In genomic region chr15:90685688-90686434, GRCh38 we compare ENCODE assay signal across 10 cellular contexts. TPM values are rescaled to one million over a fixed set of nuclear protein-coding genes. Genes with fewer than 3 reads are reported as not detected.
DNase-seq lines count a peak whose midpoint lies in the region; ATAC-seq and TF ChIP-seq lines count a peak whose summit lies in the region.
"Had no signal": no experiment of that assay in that cellular context is flagged by ENCODE, and none has a peak within 500 bp of the region (broad histone marks: within the 10 kb centered on the region; RNA-seq: fewer than 3 reads in every experiment).

No MANE protein-coding gene starts in this region.

- DNase-seq in activated T-helper 1 cell treated with anti-CD3 and anti-CD28 coated beads, Interleukin-12 subunit alpha, Interleukin-12 subunit beta, Interleukin-2, Interleukin-4 antibody, amounts not matched to agents 30 ng/mL and 10 ng/mL and 1 ng/mL, durations not matched to agents 14 hours and 24 hours and 36 hours (ENCODE audit: low spot score): no peak
- DNase-seq in endothelial cell (ENCODE audit: low spot score) (no peak), psoas muscle (no peak), osteocyte (ENCODE audit: extremely low spot score, unreplicated experiment) (no peak)
- DNase-seq in stimulated activated CD4-positive, alpha-beta T cell treated with anti-CD3 and anti-CD28 coated beads, Interleukin-1b, Interleukin-23, amount 100 ng/mL, for 48 hours: no peak
- DNase-seq: right cardiac atrium, upper lobe of left lung had no signal

- H3K9me3 ChIP-seq in psoas muscle: peaks cover 4% of the 10 kb centered on the region
- H3K9me3 ChIP-seq: upper lobe of left lung had no signal

- intact Hi-C loops in activated T-helper 1 cell treated with anti-CD3 and anti-CD28 coated beads, Interleukin-12 subunit alpha, Interleukin-12 subunit beta, Interleukin-2, Interleukin-4 antibody, amounts not matched to agents 30 ng/mL and 10 ng/mL and 1 ng/mL, durations not matched to agents 14 hours and 24 hours and 36 hours (cut with micrococcal nuclease): loop anchor here (1.0 to 5.0 kb wide), 3 partner anchors 8 to 274 kb away; no protein-coding TSS in a partner anchor
- intact Hi-C loops in psoas muscle (cut with DNase I): no loop called here

- H3K9me3 Mint-ChIP-seq in activated T-helper 1 cell treated with anti-CD3 and anti-CD28 coated beads, Interleukin-12 subunit alpha, Interleukin-12 subunit beta, Interleukin-2, Interleukin-4 antibody, amounts not matched to agents 30 ng/mL and 10 ng/mL and 1 ng/mL, durations not matched to agents 14 hours and 24 hours and 36 hours: no peaks in the 10 kb centered on the region
- H3K9me3 Mint-ChIP-seq in endothelial cell (ENCODE audit: unreplicated experiment) (no peaks in the 10 kb centered on the region), osteocyte (ENCODE audit: unreplicated experiment) (no peaks in the 10 kb centered on the region)

- H3K27ac Mint-ChIP-seq in activated T-helper 1 cell treated with anti-CD3 and anti-CD28 coated beads, Interleukin-12 subunit alpha, Interleukin-12 subunit beta, Interleukin-2, Interleukin-4 antibody, amounts not matched to agents 30 ng/mL and 10 ng/mL and 1 ng/mL, durations not matched to agents 14 hours and 24 hours and 36 hours: peak overlapping the region; percentile 99
- H3K27ac Mint-ChIP-seq in endothelial cell (ENCODE audit: unreplicated experiment) (no peak overlapping the region), osteocyte (ENCODE audit: unreplicated experiment) (no peak overlapping the region)

- peaks cover 51% of the 10 kb centered on the region for H3K4me1 Mint-ChIP-seq in activated T-helper 1 cell treated with anti-CD3 and anti-CD28 coated beads, Interleukin-12 subunit alpha, Interleukin-12 subunit beta, Interleukin-2, Interleukin-4 antibody, amounts not matched to agents 30 ng/mL and 10 ng/mL and 1 ng/mL, durations not matched to agents 14 hours and 24 hours and 36 hours (ENCODE audit: low read depth)
- H3K4me1 Mint-ChIP-seq in endothelial cell (ENCODE audit: unreplicated experiment) (no peaks in the 10 kb centered on the region), osteocyte (ENCODE audit: unreplicated experiment) (peaks cover 13% of the 10 kb centered on the region)

- WGBS in psoas muscle, 3 donors: 84 to 90% (median 86%) methylated on average over 10 of the region's 10 CpGs

- H3K4me3 ChIP-seq in psoas muscle: no peak overlapping the region
- H3K4me3 ChIP-seq: upper lobe of left lung had no signal

- ATAC-seq in GM18499 (IDR thresholded peaks at IDR 0.05; ENCODE audit: insufficient read depth, unreplicated experiment) (peak; percentile 28), GM21447 (IDR thresholded peaks at IDR 0.05; ENCODE audit: unreplicated experiment) (peak; percentile 20), HG03520 (IDR thresholded peaks at IDR 0.05; ENCODE audit: unreplicated experiment) (peak; percentile 18), psoas muscle (no peak)
- ATAC-seq: right cardiac atrium had no signal

- H3K36me3 ChIP-seq in psoas muscle (ENCODE audit: insufficient read depth in 1 of 2, low read depth in 1 of 2): no peaks in the 10 kb centered on the region
- H3K36me3 ChIP-seq: upper lobe of left lung had no signal

- no peak overlapping the region for H3K27ac ChIP-seq in psoas muscle
- H3K27ac ChIP-seq: upper lobe of left lung had no signal

- H3K27me3 Mint-ChIP-seq in activated T-helper 1 cell treated with anti-CD3 and anti-CD28 coated beads, Interleukin-12 subunit alpha, Interleukin-12 subunit beta, Interleukin-2, Interleukin-4 antibody, amounts not matched to agents 30 ng/mL and 10 ng/mL and 1 ng/mL, durations not matched to agents 14 hours and 24 hours and 36 hours (ENCODE audit: insufficient read depth): no peaks in the 10 kb centered on the region
- H3K27me3 Mint-ChIP-seq in endothelial cell (ENCODE audit: unreplicated experiment): peaks cover 3% of the 10 kb centered on the region
- H3K27me3 Mint-ChIP-seq in osteocyte (ENCODE audit: unreplicated experiment): no peaks in the 10 kb centered on the region

- TF ChIP-seq CTCF in endothelial cell (IDR thresholded peaks at IDR 0.05; ENCODE audit: unreplicated experiment) (no peak), psoas muscle (IDR thresholded peaks at IDR 0.05) (no peak), osteocyte (IDR thresholded peaks at IDR 0.05) (no peak)

- peaks cover 1% of the 10 kb centered on the region for H3K36me3 Mint-ChIP-seq in activated T-helper 1 cell treated with anti-CD3 and anti-CD28 coated beads, Interleukin-12 subunit alpha, Interleukin-12 subunit beta, Interleukin-2, Interleukin-4 antibody, amounts not matched to agents 30 ng/mL and 10 ng/mL and 1 ng/mL, durations not matched to agents 14 hours and 24 hours and 36 hours (ENCODE audit: low read depth)
- H3K36me3 Mint-ChIP-seq in endothelial cell (ENCODE audit: low read depth, unreplicated experiment): no peaks in the 10 kb centered on the region
- H3K36me3 Mint-ChIP-seq in osteocyte (ENCODE audit: unreplicated experiment): peaks cover 1% of the 10 kb centered on the region

- no peaks in the 10 kb centered on the region for H3K27me3 ChIP-seq in psoas muscle (ENCODE audit: insufficient read depth in 3 of 3, low read length in 2 of 3)
- H3K27me3 ChIP-seq: upper lobe of left lung had no signal

- H3K4me3 Mint-ChIP-seq in activated T-helper 1 cell treated with anti-CD3 and anti-CD28 coated beads, Interleukin-12 subunit alpha, Interleukin-12 subunit beta, Interleukin-2, Interleukin-4 antibody, amounts not matched to agents 30 ng/mL and 10 ng/mL and 1 ng/mL, durations not matched to agents 14 hours and 24 hours and 36 hours: peak overlapping the region; percentile 9
- H3K4me3 Mint-ChIP-seq in endothelial cell (ENCODE audit: unreplicated experiment): no peak overlapping the region
- H3K4me3 Mint-ChIP-seq in osteocyte (ENCODE audit: unreplicated experiment): no peak overlapping the region

- H3K4me1 ChIP-seq in psoas muscle: no peaks in the 10 kb centered on the region
- H3K4me1 ChIP-seq: upper lobe of left lung had no signal

RNA-seq across cellular contexts. Expression of gene BLM, which starts 31.3 kb away (rescaled TPM):
- total RNA-seq in activated T-helper 1 cell treated with anti-CD3 and anti-CD28 coated beads, Interleukin-12 subunit alpha, Interleukin-12 subunit beta, Interleukin-2, Interleukin-4 antibody, amounts not matched to agents 30 ng/mL and 10 ng/mL and 1 ng/mL, durations not matched to agents 14 hours and 24 hours and 36 hours: 64.3 and 65.1 TPM in 2 replicates
- 11.5 TPM for total RNA-seq in endothelial cell (ENCODE audit: unreplicated experiment)
- 1 to 10 TPM in 2 of 4 donors, under 1 TPM in 2; 0.27 to 2.4 (median 1.4) TPM for total RNA-seq in psoas muscle
- 10 to 100 TPM in 1 of 3 donors, 1 to 10 TPM in 1, under 1 TPM in 1; 0.74 to 15.6 (median 1.7) TPM for polyA plus RNA-seq in psoas muscle
- 2.7 and 5.0 TPM in 2 replicates for total RNA-seq in osteocyte

Comparison
In these comparisons a context has a peak if more than half of its experiments do, and no peak if none do; other contexts are left out.
1. ATAC-seq: peak in GM18499 (single experiment), GM21447 (single experiment) and HG03520 (single experiment); none in psoas muscle (0 of 4).